In the genomic region with DNA sequence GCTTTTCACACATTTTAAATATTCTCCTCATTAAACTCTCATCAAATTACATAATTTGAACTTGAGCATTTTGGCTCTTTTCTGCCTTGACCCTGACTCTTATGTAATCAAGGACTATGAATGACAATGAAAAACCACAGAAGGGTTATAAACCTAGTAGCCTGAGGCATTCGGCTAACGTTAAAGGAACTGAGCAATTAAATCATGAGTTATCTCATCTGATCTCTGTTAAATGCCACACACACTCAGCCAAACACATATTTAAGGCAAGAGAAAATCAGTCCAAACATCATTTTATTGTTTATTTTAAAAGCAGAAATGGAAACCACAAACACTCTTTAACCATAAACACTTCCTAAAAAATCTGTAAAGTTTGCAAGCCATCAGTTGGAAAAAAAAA, we compare ENCODE assay signal across 18 cellular contexts.
A peak's percentile ranks its signal among the peaks of the same experiment; 100 is the strongest.
DNase-seq lines count a peak whose midpoint lies in the region; ATAC-seq and TF ChIP-seq lines count a peak whose summit lies in the region.
"Had no signal": no experiment of that assay in that cellular context is flagged by ENCODE, and none has a peak within 500 bp of the region (broad histone marks: within the 10 kb centered on the region; RNA-seq: fewer than 3 reads in every experiment).

No MANE protein-coding gene starts in this region.

- POLR2A ChIA-PET in RWPE1 (lab: Yijun Ruan, JAX; ENCODE audit: low non-redundant PET), result no interaction called here

- WGBS in testis, 2 donors, result 66 to 78% methylated on average over 2 of the region's 2 CpGs

- no peak overlapping the region for H2AFZ ChIP-seq in fibroblast of lung (ENCODE audit: low read length)
- H2AFZ ChIP-seq: GM23338 had no signal

- H3K27me3 ChIP-seq in fibroblast of lung (ENCODE audit: control insufficient read depth, insufficient read depth, low read length) (no peaks in the 10 kb centered on the region), testis (no peaks in the 10 kb centered on the region)
- H3K27me3 ChIP-seq: right lobe of liver had no signal

- DNase-seq in AG20443 (ENCODE audit: low spot score), result peak; percentile 39
- peak; percentile 79 for DNase-seq in HFF-Myc (ENCODE audit: extremely low read depth, low read depth)
- peak; percentile 20 for DNase-seq in RWPE1 (ENCODE audit: low spot score)
- peak; percentile 73 to 77 for DNase-seq in fibroblast of lung (ENCODE audit: low read depth in 2 of 2)
- DNase-seq in C1 segment of cervical spinal cord (lab: John Stamatoyannopoulos, UW), result no peak
- no peak for DNase-seq in kidney glomerular epithelial cell (lab: John Stamatoyannopoulos, UW)
- DNase-seq in testis, result no peak
- DNase-seq: activated CD4-positive, alpha-beta T cell treated with anti-CD3 and anti-CD28 coated beads for 36 hours; activated naive CD8-positive, alpha-beta T cell treated with anti-CD3 and anti-CD28 coated beads, Interleukin-2, amount 10 ng/mL, durations not matched to agents 7 days and 5 days; activated T-cell treated with anti-CD3 and anti-CD28 coated beads for 4 hours; lower lobe of right lung; right lobe of liver; stimulated activated CD4-positive, alpha-beta T cell treated with anti-CD3 and anti-CD28 coated beads, Interleukin-4, amount 100 ng/mL, for 24 hours; T-helper 17 cell had no signal

- no peaks in the 10 kb centered on the region for H3K79me2 ChIP-seq in fibroblast of lung (ENCODE audit: control insufficient read depth, insufficient read depth, low read length)

- H3K9me3 ChIP-seq in fibroblast of lung (ENCODE audit: control insufficient read depth, insufficient read depth, low read depth, low read length) (no peaks in the 10 kb centered on the region), testis (no peaks in the 10 kb centered on the region)
- H3K9me3 ChIP-seq: lower lobe of right lung, right lobe of liver had no signal

- intact Hi-C loops in testis (cut with DNase I; ENCODE audit: low total_unique reads), result no loop called here

- H4K20me1 ChIP-seq in fibroblast of lung (ENCODE audit: control insufficient read depth, extremely low read depth, insufficient read depth, low read length), result no peaks in the 10 kb centered on the region

- H3K9ac ChIP-seq in fibroblast of lung (ENCODE audit: insufficient read depth, low read length), result no peak overlapping the region

- H3K4me3 ChIP-seq in HFF-Myc (replicated peaks; ENCODE audit: low read depth, low read length), result no peak overlapping the region
- H3K4me3 ChIP-seq in fibroblast of lung (replicated peaks in 1 of 4; ENCODE audit: control extremely low read depth in 1 of 4, insufficient read depth in 1 of 4, low read depth in 3 of 4, low read length in 4 of 4), result no peak overlapping the region
- no peak overlapping the region for H3K4me3 ChIP-seq in testis
- H3K4me3 ChIP-seq: GM23338, lower lobe of right lung, right lobe of liver had no signal

- ATAC-seq in GM21381 (IDR thresholded peaks at IDR 0.05; ENCODE audit: unreplicated experiment), result no peak
- ATAC-seq: activated CD4-positive, alpha-beta T cell treated with anti-CD3 and anti-CD28 coated beads for 36 hours; esophagus mucosa; GM23338; lower lobe of right lung; right lobe of liver; T-helper 17 cell had no signal

- TF ChIP-seq CTCF in HFF-Myc (IDR thresholded peaks at IDR 0.05; ENCODE audit: low read depth, low read length, missing control alignments), result no peak
- no peak for TF ChIP-seq CTCF in RWPE1 (conservative IDR thresholded peaks at IDR 0.05; ENCODE audit: low read depth)
- no peak for TF ChIP-seq CTCF in fibroblast of lung (conservative IDR thresholded peaks at IDR 0.05 in 1 of 2, IDR thresholded peaks at IDR 0.05 in 1 of 2; ENCODE audit: low read depth in 1 of 2, low read length in 2 of 2)
- TF ChIP-seq CTCF in testis (IDR thresholded peaks at IDR 0.05), result no peak

- H3K27ac ChIP-seq in RWPE1 (no peak overlapping the region), fibroblast of lung (ENCODE audit: insufficient read depth, low read length) (no peak overlapping the region), testis (no peak overlapping the region)
- H3K27ac ChIP-seq: C4-2B, lower lobe of right lung, right lobe of liver had no signal

- H3K4me1 ChIP-seq in fibroblast of lung (ENCODE audit: control insufficient read depth, extremely low read depth, insufficient read depth, low read length), result no peaks in the 10 kb centered on the region
- H3K4me1 ChIP-seq in testis, result no peaks in the 10 kb centered on the region
- H3K4me1 ChIP-seq: lower lobe of right lung, right lobe of liver had no signal

- H3K36me3 ChIP-seq in fibroblast of lung (ENCODE audit: control insufficient read depth, insufficient read depth, low read length), result no peaks in the 10 kb centered on the region
- no peaks in the 10 kb centered on the region for H3K36me3 ChIP-seq in testis (ENCODE audit: low read depth, missing control alignments)
- H3K36me3 ChIP-seq: lower lobe of right lung, right lobe of liver had no signal

- H3K4me2 ChIP-seq in fibroblast of lung (ENCODE audit: extremely low read depth, insufficient read depth, low read length), result no peak overlapping the region
- H3K4me2 ChIP-seq: GM23338 had no signal

- CTCF ChIA-PET in RWPE1 (lab: Yijun Ruan, JAX), result no interaction called here

- TF ChIP-seq POLR2A in testis (IDR thresholded peaks at IDR 0.05), result no peak

Comparison
In these comparisons a context has a peak if more than half of its experiments do, and no peak if none do; other contexts are left out.
1. DNase-seq: peak in AG20443 (single experiment), HFF-Myc (single experiment), RWPE1 (single experiment) and fibroblast of lung (2 of 2); none in C1 segment of cervical spinal cord (0 of 14), kidney glomerular epithelial cell (single experiment) and testis (single experiment).